Comparison of ENCODE assay signal across 19 cellular contexts in genomic region chr4:181835348-181835747, GRCh38.
"Had no signal": no experiment of that assay in that cellular context is flagged by ENCODE, and none has a peak within 500 bp of the region (broad histone marks: within the 10 kb centered on the region; RNA-seq: fewer than 3 reads in every experiment).

No MANE protein-coding gene starts in this region.

- DNase-seq: activated B cell treated with CpG ODN at 0.5 μM for 24 hours; activated CD4-positive, alpha-beta memory T cell treated with anti-CD3 and anti-CD28 coated beads for 36 hours; activated CD4-positive, alpha-beta T cell treated with anti-CD3 and anti-CD28 coated beads for 36 hours; activated effector memory CD4-positive, alpha-beta T cell treated with Interleukin-2 at 50 U/mL for 16 hours; activated naive CD4-positive, alpha-beta T cell treated with anti-CD3 and anti-CD28 coated beads for 36 hours; activated naive CD8-positive, alpha-beta T cell treated with anti-CD3 and anti-CD28 coated beads, Interleukin-2, amount 10 ng/mL, durations not matched to agents 7 days and 5 days; activated T-cell treated with anti-CD3 and anti-CD28 coated beads, Interleukin-2, amount 50 U/mL, for 72 hours; amniotic stem cell; cerebellar nuclear complex; erythroblast; foreskin melanocyte; glutamatergic neuron; left ventricle myocardium superior; midbrain; ovary; psoas muscle; stimulated activated CD4-positive, alpha-beta T cell treated with anti-CD3 and anti-CD28 coated beads, Interleukin-4, amount 100 ng/mL, for 24 hours; stimulated activated naive CD4-positive, alpha-beta T cell treated with Interleukin-2 at 50 U/mL for 16 hours; T1000 had no signal
